ENCODE assay signal across 10 cellular contexts in genomic region chr1:92882817-92883216, GRCh38.
DNase-seq lines count a peak whose midpoint lies in the region; ATAC-seq lines count a peak whose summit lies in the region.
"Had no signal": no experiment of that assay in that cellular context is flagged by ENCODE, and none has a peak within 500 bp of the region (broad histone marks: within the 10 kb centered on the region; RNA-seq: fewer than 3 reads in every experiment).

No MANE protein-coding gene starts in this region.

- H3K9ac ChIP-seq in SK-N-MC (ENCODE audit: insufficient read length): no peak overlapping the region

- no peak overlapping the region for H3K27ac ChIP-seq in SK-N-MC

- peaks cover 42% of the 10 kb centered on the region for H3K4me1 Mint-ChIP-seq in activated naive CD8-positive, alpha-beta T cell (ENCODE audit: low read depth)
- peaks cover 24% of the 10 kb centered on the region for H3K4me1 Mint-ChIP-seq in stimulated activated effector memory CD8-positive, alpha-beta T cell treated with anti-CD3 and anti-CD28 coated beads, Interleukin-12 subunit alpha, Interleukin-12 subunit beta, amount 100 ng/mL, for 72 hours
- H3K4me1 Mint-ChIP-seq: neural crest cell had no signal

- peaks cover under 1% of the 10 kb centered on the region for H3K9me3 Mint-ChIP-seq in activated naive CD8-positive, alpha-beta T cell (ENCODE audit: low read depth)
- no peaks in the 10 kb centered on the region for H3K9me3 Mint-ChIP-seq in stimulated activated effector memory CD8-positive, alpha-beta T cell treated with anti-CD3 and anti-CD28 coated beads, Interleukin-12 subunit alpha, Interleukin-12 subunit beta, amount 100 ng/mL, for 72 hours
- H3K9me3 Mint-ChIP-seq: neural crest cell had no signal

- H3K27me3 Mint-ChIP-seq in activated naive CD8-positive, alpha-beta T cell: no peaks in the 10 kb centered on the region

- no peaks in the 10 kb centered on the region for H3K9me3 ChIP-seq in SK-N-MC (ENCODE audit: low read depth, low read length)

- H3K27ac Mint-ChIP-seq in activated naive CD8-positive, alpha-beta T cell: peak overlapping the region; percentile 89
- peak overlapping the region; percentile 67 for H3K27ac Mint-ChIP-seq in stimulated activated effector memory CD8-positive, alpha-beta T cell treated with anti-CD3 and anti-CD28 coated beads, Interleukin-12 subunit alpha, Interleukin-12 subunit beta, amount 100 ng/mL, for 72 hours

- DNase-seq in activated CD4-positive, CD25-positive, alpha-beta regulatory T cell treated with anti-CD3 and anti-CD28 coated beads, Interleukin-2, amount 50 U/mL, for 72 hours: no peak
- DNase-seq in SK-N-MC (ENCODE audit: low read depth, low spot score) (peak; percentile 77), HuH-7 (ENCODE audit: low spot score) (no peak)
- DNase-seq in stimulated activated effector memory CD8-positive, alpha-beta T cell treated with anti-CD3 and anti-CD28 coated beads, Interleukin-12 subunit alpha, Interleukin-12 subunit beta, amount 100 ng/mL, for 72 hours (ENCODE audit: low spot score in 2 of 2): peak in 1 of 2 donors; percentile 6
- DNase-seq: ACHN had no signal

- H3K4me3 Mint-ChIP-seq in activated naive CD8-positive, alpha-beta T cell: peak overlapping the region; percentile 54
- no peak overlapping the region for H3K4me3 Mint-ChIP-seq in stimulated activated effector memory CD8-positive, alpha-beta T cell treated with anti-CD3 and anti-CD28 coated beads, Interleukin-12 subunit alpha, Interleukin-12 subunit beta, amount 100 ng/mL, for 72 hours
- H3K4me3 Mint-ChIP-seq: neural crest cell had no signal

- no peaks in the 10 kb centered on the region for H3K36me3 ChIP-seq in SK-N-MC (ENCODE audit: insufficient read depth, low read length)

- H3K4me3 ChIP-seq in SK-N-MC: no peak overlapping the region

- peak; percentile 63 to 73 for ATAC-seq in activated CD4-positive, CD25-positive, alpha-beta regulatory T cell treated with anti-CD3 and anti-CD28 coated beads, Interleukin-2, amount 50 U/mL, for 24 hours
- ATAC-seq in stimulated activated effector memory CD8-positive, alpha-beta T cell treated with anti-CD3 and anti-CD28 coated beads, Interleukin-12 subunit alpha, Interleukin-12 subunit beta, amount 100 ng/mL, for 72 hours: peak; percentile 82
- ATAC-seq in HG03460 (IDR thresholded peaks at IDR 0.05; ENCODE audit: unreplicated experiment): no peak
- no peak for ATAC-seq in HG02798 (IDR thresholded peaks at IDR 0.05; ENCODE audit: poor library complexity, unreplicated experiment)

- peaks cover 2% of the 10 kb centered on the region for H3K36me3 Mint-ChIP-seq in activated naive CD8-positive, alpha-beta T cell
- H3K36me3 Mint-ChIP-seq in stimulated activated effector memory CD8-positive, alpha-beta T cell treated with anti-CD3 and anti-CD28 coated beads, Interleukin-12 subunit alpha, Interleukin-12 subunit beta, amount 100 ng/mL, for 72 hours: no peaks in the 10 kb centered on the region

Comparison
In these comparisons a context has a peak if more than half of its experiments do, and no peak if none do; other contexts are left out.
1. ATAC-seq: peak in activated CD4-positive, CD25-positive, alpha-beta regulatory T cell treated with anti-CD3 and anti-CD28 coated beads, Interleukin-2, amount 50 U/mL, for 24 hours (2 of 2) and stimulated activated effector memory CD8-positive, alpha-beta T cell treated with anti-CD3 and anti-CD28 coated beads, Interleukin-12 subunit alpha, Interleukin-12 subunit beta, amount 100 ng/mL, for 72 hours (single experiment); none in HG03460 (single experiment) and HG02798 (single experiment).